In genomic region chr9:84024041-84024575, GRCh38 we compare ENCODE assay signal across 19 cellular contexts.
"Had no signal": no experiment of that assay in that cellular context is flagged by ENCODE, and none has a peak within 500 bp of the region (broad histone marks: within the 10 kb centered on the region; RNA-seq: fewer than 3 reads in every experiment).

No MANE protein-coding gene starts in this region.

- H3K4me1 Mint-ChIP-seq: T-cell had no signal

- H3K9ac ChIP-seq: SK-N-SH had no signal

- H3K9me3 Mint-ChIP-seq: T-cell; T-helper 1 cell treated with Interleukin-12 subunit alpha and Interleukin-12 subunit beta and Interleukin-4 antibody, amounts not matched to agents 30 μg/mL and 1 μg/mL, for 36 hours had no signal

- H3K27ac Mint-ChIP-seq: T-cell; T-helper 1 cell treated with Interleukin-12 subunit alpha and Interleukin-12 subunit beta and Interleukin-4 antibody, amounts not matched to agents 30 μg/mL and 1 μg/mL, for 36 hours had no signal

- H3K36me3 Mint-ChIP-seq: T-cell had no signal

- H3K4me3 Mint-ChIP-seq: T-cell; T-helper 1 cell treated with Interleukin-12 subunit alpha and Interleukin-12 subunit beta and Interleukin-4 antibody, amounts not matched to agents 30 μg/mL and 1 μg/mL, for 36 hours had no signal

- H3K9me3 ChIP-seq: SK-N-SH had no signal

- DNase-seq: KBM-7, MV-4-11, NCI-H1048, NCI-H1105, NCI-H1417, NCI-H1436 treated with DMSO at 0.1 percent for 48 hours, NCI-H1694, NCI-H187 treated with DMSO at 0.1 percent for 48 hours, NCI-H2029 treated with DMSO at 0.1 percent for 48 hours, NCI-H2107, NCI-H2227 treated with DMSO at 0.1 percent for 48 hours, NCI-H524, NCI-H69, NCI-H774, SHP77, SK-N-SH, SW 1271, T-cell had no signal
